ENCODE assay signal across 21 cellular contexts in the genomic region with DNA sequence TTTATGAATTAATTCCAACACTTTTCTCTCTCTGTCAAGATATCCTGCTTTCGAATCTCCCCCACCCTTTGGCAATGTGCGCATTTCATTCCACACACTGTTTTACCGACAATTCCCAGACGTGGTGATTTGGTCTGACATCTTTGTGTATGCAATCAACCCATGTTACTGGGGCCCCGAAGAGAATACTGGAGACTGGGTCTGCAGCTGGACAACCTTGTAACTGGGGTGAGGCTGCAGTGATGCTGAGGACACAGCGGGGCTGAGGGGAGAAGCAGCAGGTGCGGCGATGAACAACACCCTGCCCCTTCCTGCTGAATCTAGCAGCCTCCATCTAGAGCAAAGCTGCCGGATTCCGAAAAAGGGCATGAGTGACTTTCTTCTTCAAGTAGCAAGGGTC.
A peak's percentile ranks its signal among the peaks of the same experiment; 100 is the strongest.
DNase-seq lines count a peak whose midpoint lies in the region; ATAC-seq and TF ChIP-seq lines count a peak whose summit lies in the region.
"Had no signal": no experiment of that assay in that cellular context is flagged by ENCODE, and none has a peak within 500 bp of the region (broad histone marks: within the 10 kb centered on the region; RNA-seq: fewer than 3 reads in every experiment).

No MANE protein-coding gene starts in this region.

- no peaks in the 10 kb centered on the region for H3K27me3 ChIP-seq in GM23338 (ENCODE audit: insufficient read depth)
- no peaks in the 10 kb centered on the region for H3K27me3 ChIP-seq in dorsolateral prefrontal cortex
- no peaks in the 10 kb centered on the region for H3K27me3 ChIP-seq in neural progenitor cell
- H3K27me3 ChIP-seq: BE2C; BLaER1 treated with 17β-estradiol and CSF1 and Interleukin-3, amounts not matched to agents 10 nM and 100 nM had no signal

- H3K36me3 Mint-ChIP-seq in GM23338 (ENCODE audit: low read depth) (no peaks in the 10 kb centered on the region), neural progenitor cell (no peaks in the 10 kb centered on the region), MCF 10A (ENCODE audit: insufficient read depth, unreplicated experiment) (no peaks in the 10 kb centered on the region)
- H3K36me3 Mint-ChIP-seq: CD14-positive monocyte; CD8-positive, alpha-beta memory T cell had no signal

- H3K9me2 ChIP-seq in GM23338 (ENCODE audit: insufficient read depth) = peaks cover 5% of the 10 kb centered on the region; the same call in 1 of the 2 replicates

- H4K20me1 ChIP-seq in GM23338 (replicated peaks; ENCODE audit: insufficient read depth) (no peaks in the 10 kb centered on the region), neural progenitor cell (ENCODE audit: low read depth) (no peaks in the 10 kb centered on the region)
- H4K20me1 ChIP-seq: BLaER1 treated with 17β-estradiol and CSF1 and Interleukin-3, amounts not matched to agents 10 nM and 100 nM had no signal

- H3K36me3 ChIP-seq in GM23338 (ENCODE audit: insufficient read depth) = no peaks in the 10 kb centered on the region
- H3K36me3 ChIP-seq in neural progenitor cell = no peaks in the 10 kb centered on the region
- H3K36me3 ChIP-seq: BE2C; BLaER1 treated with 17β-estradiol and CSF1 and Interleukin-3, amounts not matched to agents 10 nM and 100 nM had no signal

- H3K9me3 ChIP-seq in neural progenitor cell (ENCODE audit: low read depth) = no peaks in the 10 kb centered on the region
- H3K9me3 ChIP-seq: BE2C had no signal

- no peaks in the 10 kb centered on the region for H3K79me2 ChIP-seq in GM23338 (replicated peaks; ENCODE audit: insufficient read depth)
- H3K79me2 ChIP-seq in neural progenitor cell (ENCODE audit: low read depth) = no peaks in the 10 kb centered on the region

- H3K4me3 Mint-ChIP-seq in GM23338 (no peak overlapping the region), neural progenitor cell (no peak overlapping the region), MCF 10A (ENCODE audit: unreplicated experiment) (no peak overlapping the region)
- H3K4me3 Mint-ChIP-seq: CD14-positive monocyte; CD4-positive, alpha-beta T cell; CD8-positive, alpha-beta memory T cell had no signal

- H3K27ac ChIP-seq in GM23338 (ENCODE audit: low read depth) (no peak overlapping the region), dorsolateral prefrontal cortex (peak overlapping the region in 38 of 59 donors; percentile 5 to 75 (median 48)), neural progenitor cell (no peak overlapping the region)
- H3K27ac ChIP-seq: 22Rv1; BLaER1 treated with 17β-estradiol and CSF1 and Interleukin-3, amounts not matched to agents 10 nM and 100 nM had no signal

- H3K4me3 ChIP-seq in GM23338 (no peak overlapping the region), dorsolateral prefrontal cortex (peak overlapping the region in 33 of 59 donors; percentile 2 to 46 (median 26)), neural progenitor cell (no peak overlapping the region)
- H3K4me3 ChIP-seq: BLaER1 treated with 17β-estradiol and CSF1 and Interleukin-3, amounts not matched to agents 10 nM and 100 nM; GM12878 had no signal

- peak overlapping the region; percentile 63; the same call in 1 of the 2 replicates for H2AFZ ChIP-seq in GM23338
- H2AFZ ChIP-seq in neural progenitor cell (replicated peaks) = peak overlapping the region; percentile 68

- H3K4me2 ChIP-seq in GM23338 = no peak overlapping the region
- no peak overlapping the region for H3K4me2 ChIP-seq in neural progenitor cell
- H3K4me2 ChIP-seq: BLaER1 treated with 17β-estradiol and CSF1 and Interleukin-3, amounts not matched to agents 10 nM and 100 nM had no signal

- H3F3A ChIP-seq in GM23338 (replicated peaks; ENCODE audit: low read depth) = no peaks in the 10 kb centered on the region
- no peaks in the 10 kb centered on the region for H3F3A ChIP-seq in neural progenitor cell (ENCODE audit: low read depth)

- peaks cover 2% of the 10 kb centered on the region for H3K27me3 Mint-ChIP-seq in GM23338 (ENCODE audit: insufficient read depth, low read depth, poor library complexity)
- peaks cover 8% of the 10 kb centered on the region for H3K27me3 Mint-ChIP-seq in neural progenitor cell (ENCODE audit: insufficient read depth, low read depth)
- no peaks in the 10 kb centered on the region for H3K27me3 Mint-ChIP-seq in MCF 10A (ENCODE audit: insufficient read depth, unreplicated experiment)
- H3K27me3 Mint-ChIP-seq: CD8-positive, alpha-beta memory T cell had no signal

- CTCF ChIA-PET in MCF 10A (lab: Yijun Ruan, JAX) = interaction anchor here (1.2 kb wide), 1 partner anchor 20 kb away, joined by 4 read pairs; no protein-coding TSS in a partner anchor

- TF ChIP-seq CTCF in GM23338 (conservative IDR thresholded peaks at IDR 0.05; ENCODE audit: low read depth in 2 of 2) (no peak), dorsolateral prefrontal cortex (IDR thresholded peaks at IDR 0.05 in 54 of 56, conservative IDR thresholded peaks at IDR 0.05 in 2 of 56; ENCODE audit: low read depth in 1 of 56, partially characterized antibody in 56 of 56) (no peak), neural progenitor cell (IDR thresholded peaks at IDR 0.05) (no peak), MCF 10A (IDR thresholded peaks at IDR 0.05; ENCODE audit: unreplicated experiment) (no peak)

- ATAC-seq in GM23338 = peak; percentile 27; the same call in 1 of the 3 replicates
- ATAC-seq in GM18517 (IDR thresholded peaks at IDR 0.05; ENCODE audit: unreplicated experiment) = no peak
- no peak for ATAC-seq in GM18907 (IDR thresholded peaks at IDR 0.05; ENCODE audit: unreplicated experiment)
- ATAC-seq: GM12878 had no signal

- H3K27ac Mint-ChIP-seq in GM23338 (no peak overlapping the region), neural progenitor cell (no peak overlapping the region), MCF 10A (ENCODE audit: low read depth, unreplicated experiment) (no peak overlapping the region)
- H3K27ac Mint-ChIP-seq: CD14-positive monocyte; CD4-positive, alpha-beta T cell; CD8-positive, alpha-beta memory T cell had no signal

- H3K9me3 Mint-ChIP-seq in GM23338 (no peaks in the 10 kb centered on the region), neural progenitor cell (no peaks in the 10 kb centered on the region), MCF 10A (ENCODE audit: unreplicated experiment) (peaks cover 43% of the 10 kb centered on the region)

- intact Hi-C loops in dorsolateral prefrontal cortex (cut with DNase I) (no loop called here), MCF 10A (cut with micrococcal nuclease) (no loop called here)

- DNase-seq in GM23338 (ENCODE audit: low spot score) (no peak), dorsolateral prefrontal cortex (no peak), neural progenitor cell (ENCODE audit: low spot score) (no peak), MCF 10A (ENCODE audit: unreplicated experiment) (no peak)
- DNase-seq: ACHN; AML-193; BE2C; CD4-positive, alpha-beta T cell; CD8-positive, alpha-beta memory T cell; DMS 273 treated with DMSO at 0.1 percent for 48 hours; DMS79; EL; GDM1; H7; HCEC 1CT had no signal

- H3K9ac ChIP-seq in neural progenitor cell = no peak overlapping the region
- H3K9ac ChIP-seq: BLaER1 treated with 17β-estradiol and CSF1 and Interleukin-3, amounts not matched to agents 10 nM and 100 nM had no signal

- BruUV-seq in MCF 10A (replicated peaks; lab: Mats Ljungman, UMichigan) = no TSS peak

- POLR2A ChIA-PET in MCF 10A (lab: Yijun Ruan, JAX) = no interaction called here

- H3K4me1 ChIP-seq in GM23338 (ENCODE audit: insufficient read depth) (peaks cover 15% of the 10 kb centered on the region), neural progenitor cell (peaks cover 5% of the 10 kb centered on the region)
- H3K4me1 ChIP-seq: BE2C had no signal

- H3K4me1 Mint-ChIP-seq in GM23338 (peaks cover 23% of the 10 kb centered on the region), neural progenitor cell (peaks cover 10% of the 10 kb centered on the region), MCF 10A (ENCODE audit: insufficient read depth, unreplicated experiment) (no peaks in the 10 kb centered on the region)
- H3K4me1 Mint-ChIP-seq: CD14-positive monocyte; CD8-positive, alpha-beta memory T cell had no signal

TF ChIP-seq in GM23338, 12 proteins besides CTCF, POLR2A, EP300 and RAD21 (continues in another document):
- TF ChIP-seq EZH2 (IDR thresholded peaks at IDR 0.05; ENCODE audit: low read depth, unreplicated experiment) = no peak

Comparison
In these comparisons a context has a peak if more than half of its experiments do, and no peak if none do; other contexts are left out.
1. H3K27ac ChIP-seq: peak in dorsolateral prefrontal cortex (38 of 59); none in GM23338 (single experiment) and neural progenitor cell (single experiment).
2. H3K4me3 ChIP-seq: peak in dorsolateral prefrontal cortex (33 of 59); none in GM23338 (single experiment) and neural progenitor cell (single experiment).